In genomic region chr1:24386241-24386640, GRCh38 we compare ENCODE assay signal across 14 cellular contexts. TPM values are rescaled to one million over a fixed set of nuclear protein-coding genes. Genes with fewer than 3 reads are reported as not detected.
DNase-seq lines count a peak whose midpoint lies in the region; ATAC-seq and TF ChIP-seq lines count a peak whose summit lies in the region.
"Had no signal": no experiment of that assay in that cellular context is flagged by ENCODE, and none has a peak within 500 bp of the region (broad histone marks: within the 10 kb centered on the region; RNA-seq: fewer than 3 reads in every experiment).

No MANE protein-coding gene starts in this region.

- H3K4me3 ChIP-seq in choroid plexus epithelial cell (ENCODE audit: low read depth, low read length) = no peak overlapping the region
- H3K4me3 ChIP-seq in suprapubic skin = no peak overlapping the region
- H3K4me3 ChIP-seq: psoas muscle had no signal

- 63% methylated on average over 9 of the region's 9 CpGs for WGBS in suprapubic skin

- H3K36me3 ChIP-seq in suprapubic skin = no peaks in the 10 kb centered on the region

- peak; percentile 16 for DNase-seq in activated effector memory CD4-positive, alpha-beta T cell treated with anti-CD3 and anti-CD28 coated beads, Interleukin-2, amount 50 U/mL, for 16 hours
- DNase-seq in activated effector memory CD4-positive, alpha-beta T cell treated with Interleukin-2 at 50 U/mL for 16 hours = no peak
- DNase-seq in NCI-H524 (lab: John Stamatoyannopoulos, UW) (peak; percentile 91 to 92), choroid plexus epithelial cell (ENCODE audit: low read depth) (peak; percentile 10), suprapubic skin (ENCODE audit: low spot score in 2 of 2) (peak in 1 of 2 donors; percentile 62), mucosa of gallbladder (ENCODE audit: low spot score) (no peak)
- DNase-seq in stimulated activated CD4-positive, alpha-beta T cell treated with anti-CD3 and anti-CD28 coated beads, Interleukin-1b, Interleukin-23, amount 100 ng/mL, for 48 hours = no peak
- DNase-seq: aorta; DND-41; effector CD4-positive, alpha-beta T cell; NCI-H2081; psoas muscle had no signal

- H3K9me3 ChIP-seq in suprapubic skin = no peaks in the 10 kb centered on the region
- H3K9me3 ChIP-seq: psoas muscle had no signal

- peaks cover 57% of the 10 kb centered on the region for H3K4me1 ChIP-seq in suprapubic skin
- H3K4me1 ChIP-seq: psoas muscle had no signal

- ATAC-seq in GM19467 (IDR thresholded peaks at IDR 0.05; ENCODE audit: unreplicated experiment) = no peak
- ATAC-seq: PC-3, psoas muscle had no signal

- TF ChIP-seq POLR2A in suprapubic skin (IDR thresholded peaks at IDR 0.05) = no peak

- H3K27ac ChIP-seq in suprapubic skin = peak overlapping the region; percentile 1
- H3K27ac ChIP-seq: psoas muscle had no signal

- no peaks in the 10 kb centered on the region for H3K27me3 ChIP-seq in suprapubic skin

- TF ChIP-seq CTCF in choroid plexus epithelial cell (conservative IDR thresholded peaks at IDR 0.05; ENCODE audit: low read depth, low read length) = no peak
- TF ChIP-seq CTCF in suprapubic skin (IDR thresholded peaks at IDR 0.05) = no peak

- TF ChIP-seq EP300 in suprapubic skin (IDR thresholded peaks at IDR 0.05) = no peak

RNA-seq across cellular contexts. Expression of gene STPG1, which starts 27.3 kb away (rescaled TPM):
- 1 to 10 TPM; 7.2 to 8.5 (median 7.8) TPM for total RNA-seq in suprapubic skin
- 10.8 TPM for total RNA-seq in mucosa of gallbladder

RNA-seq across cellular contexts. Expression of gene NIPAL3, which starts 29.4 kb away (rescaled TPM):
- 10 to 100 TPM; 42.4 to 75.4 (median 64.6) TPM for total RNA-seq in suprapubic skin
- 57.4 TPM for total RNA-seq in mucosa of gallbladder

Comparison
In these comparisons a context has a peak if more than half of its experiments do, and no peak if none do; other contexts are left out.
1. DNase-seq: peak in activated effector memory CD4-positive, alpha-beta T cell treated with anti-CD3 and anti-CD28 coated beads, Interleukin-2, amount 50 U/mL, for 16 hours (single experiment), NCI-H524 (2 of 2) and choroid plexus epithelial cell (single experiment); none in activated effector memory CD4-positive, alpha-beta T cell treated with Interleukin-2 at 50 U/mL for 16 hours (single experiment), mucosa of gallbladder (single experiment) and stimulated activated CD4-positive, alpha-beta T cell treated with anti-CD3 and anti-CD28 coated beads, Interleukin-1b, Interleukin-23, amount 100 ng/mL, for 48 hours (single experiment).